In genomic region chr10:3877092-3878000, GRCh38 we compare ENCODE assay signal across 1 cellular context.
A peak's percentile ranks its signal among the peaks of the same experiment; 100 is the strongest.
TF ChIP-seq lines count a peak whose summit lies in the region.

No MANE protein-coding gene starts in this region.

TF ChIP-seq in GM12878, 131 proteins besides CTCF, POLR2A, EP300 and RAD21 (continued from another document and continues in another):
- TF ChIP-seq CEBPZ (IDR thresholded peaks at IDR 0.05; ENCODE audit: low read depth, low read length) (no peak), RB1 (IDR thresholded peaks at IDR 0.05; ENCODE audit: borderline replicate concordance) (no peak), SUZ12 (IDR thresholded peaks at IDR 0.05; ENCODE audit: unreplicated experiment) (no peak), SIX5 (IDR thresholded peaks at IDR 0.05; ENCODE audit: low read depth, low read length, severe bottlenecking) (no peak), HSF1 (IDR thresholded peaks at IDR 0.05; ENCODE audit: low read depth, low read length) (no peak), ATF7 (IDR thresholded peaks at IDR 0.05; ENCODE audit: low read depth) (peak; percentile 60), YBX1 (IDR thresholded peaks at IDR 0.05) (no peak), RUNX3 (IDR thresholded peaks at IDR 0.05; ENCODE audit: low read length) (no peak; the same call in 1 of the 2 replicates), CBX3 (IDR thresholded peaks at IDR 0.05; ENCODE audit: borderline replicate concordance, low read depth) (no peak), FOXK2 (IDR thresholded peaks at IDR 0.05) (no peak), BCL3 (IDR thresholded peaks at IDR 0.05; ENCODE audit: borderline replicate concordance, insufficient read depth, low read depth, low read length, poor library complexity, severe bottlenecking) (no peak), IKZF1 (conservative IDR thresholded peaks at IDR 0.05) (peak; percentile 46; the same call in 1 of the 2 replicates), MEF2B (IDR thresholded peaks at IDR 0.05; ENCODE audit: partially characterized antibody, poor library complexity, severe bottlenecking) (no peak), BMI1 (IDR thresholded peaks at IDR 0.05; ENCODE audit: borderline replicate concordance) (no peak), PBX3 (IDR thresholded peaks at IDR 0.05; ENCODE audit: insufficient replicate concordance, low read depth, low read length) (no peak), NBN (IDR thresholded peaks at IDR 0.05) (0 out of 2 replicates have a peak, but pooled peaks have one; percentile 13), SMAD1 (IDR thresholded peaks at IDR 0.05; ENCODE audit: low read depth, partially characterized antibody) (no peak), TBL1XR1 (IDR thresholded peaks at IDR 0.05; ENCODE audit: low read depth, low read length) (no peak), POLR2AphosphoS5 (IDR thresholded peaks at IDR 0.05; ENCODE audit: low read length) (no peak), IRF4 (IDR thresholded peaks at IDR 0.05; ENCODE audit: low read depth, low read length) (no peak; the same call in 1 of the 2 replicates), JUND (IDR thresholded peaks at IDR 0.05; ENCODE audit: low read depth, low read length) (no peak), RELB (IDR thresholded peaks at IDR 0.05; ENCODE audit: low read depth) (peak; percentile 50; the same call in 1 of the 2 replicates), ZNF207 (IDR thresholded peaks at IDR 0.05; ENCODE audit: borderline replicate concordance) (no peak), PRDM15 (CRISPR knock-in tag; IDR thresholded peaks at IDR 0.05) (no peak), FOS (IDR thresholded peaks at IDR 0.05; ENCODE audit: borderline replicate concordance, extremely low read depth, insufficient read length) (no peak), SP1 (IDR thresholded peaks at IDR 0.05; ENCODE audit: low read depth, low read length) (no peak), NR2F1 (conservative IDR thresholded peaks at IDR 0.05) (peak; percentile 72; the same call in 1 of the 2 replicates), DPF2 (IDR thresholded peaks at IDR 0.05) (peak; percentile 20; the same call in 1 of the 2 replicates), MTA2 (IDR thresholded peaks at IDR 0.05; ENCODE audit: low read depth) (peak; percentile 53; the same call in 1 of the 2 replicates), CREM (IDR thresholded peaks at IDR 0.05; ENCODE audit: low read depth) (no peak), GATAD2B (conservative IDR thresholded peaks at IDR 0.05; ENCODE audit: low read depth) (no peak), E4F1 (IDR thresholded peaks at IDR 0.05; ENCODE audit: borderline replicate concordance, partially characterized antibody) (no peak), NFYA (IDR thresholded peaks at IDR 0.05; ENCODE audit: borderline replicate concordance, low read depth, low read length) (no peak), ZNF687 (IDR thresholded peaks at IDR 0.05) (peak; percentile 71), MEF2A (IDR thresholded peaks at IDR 0.05; ENCODE audit: insufficient read depth, low read depth, low read length) (no peak), IRF5 (IDR thresholded peaks at IDR 0.05; ENCODE audit: borderline replicate concordance) (no peak), KLF5 (IDR thresholded peaks at IDR 0.05; ENCODE audit: partially characterized antibody) (no peak), CBFB (IDR thresholded peaks at IDR 0.05; ENCODE audit: low read depth) (no peak)
